ENCODE assay signal across 1 cellular context in the genomic region with DNA sequence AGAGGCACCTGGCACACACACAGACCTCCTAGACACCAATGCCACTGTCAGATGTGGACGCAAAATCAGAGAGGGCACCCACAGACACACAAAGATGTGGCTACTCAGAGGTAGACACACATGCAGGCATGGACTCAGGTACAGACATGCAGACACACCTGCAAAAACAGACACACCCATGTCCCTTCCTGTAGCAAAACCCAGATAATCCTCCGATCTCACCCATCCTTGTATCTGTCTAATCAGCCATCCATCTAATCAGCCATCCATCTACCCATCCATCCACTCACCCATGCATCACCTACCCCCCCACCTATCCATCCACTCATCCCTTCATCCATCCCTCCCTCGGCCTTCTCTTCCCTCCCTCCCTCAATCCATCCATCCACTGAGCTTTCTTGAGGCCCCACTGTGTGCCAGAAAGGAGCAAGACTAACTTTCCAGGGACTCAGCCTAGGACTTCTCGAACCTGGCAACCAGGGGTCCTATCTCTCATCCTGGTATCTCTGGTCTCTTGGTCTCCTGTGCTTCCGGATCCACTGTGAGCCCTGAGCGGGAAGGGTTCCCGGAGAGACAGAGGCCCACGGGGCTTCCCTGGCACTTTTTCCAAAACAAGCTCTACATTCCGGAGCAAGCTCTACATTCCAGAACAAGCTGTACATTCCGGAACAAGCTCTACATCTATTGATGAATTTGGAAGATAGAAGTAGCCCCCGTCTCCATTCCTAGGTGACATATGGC.
A peak's percentile ranks its signal among the peaks of the same experiment; 100 is the strongest.
TF ChIP-seq lines count a peak whose summit lies in the region.

No MANE protein-coding gene starts in this region.

TF ChIP-seq in HepG2, 621 proteins besides CTCF, POLR2A, EP300 and RAD21:
- TF ChIP-seq, protein P1, sequence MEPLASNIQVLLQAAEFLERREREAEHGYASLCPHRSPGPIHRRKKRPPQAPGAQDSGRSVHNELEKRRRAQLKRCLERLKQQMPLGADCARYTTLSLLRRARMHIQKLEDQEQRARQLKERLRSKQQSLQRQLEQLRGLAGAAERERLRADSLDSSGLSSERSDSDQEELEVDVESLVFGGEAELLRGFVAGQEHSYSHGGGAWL (CRISPR knock-in tag; IDR thresholded peaks at IDR 0.05) = no peak
- TF ChIP-seq, protein P2, sequence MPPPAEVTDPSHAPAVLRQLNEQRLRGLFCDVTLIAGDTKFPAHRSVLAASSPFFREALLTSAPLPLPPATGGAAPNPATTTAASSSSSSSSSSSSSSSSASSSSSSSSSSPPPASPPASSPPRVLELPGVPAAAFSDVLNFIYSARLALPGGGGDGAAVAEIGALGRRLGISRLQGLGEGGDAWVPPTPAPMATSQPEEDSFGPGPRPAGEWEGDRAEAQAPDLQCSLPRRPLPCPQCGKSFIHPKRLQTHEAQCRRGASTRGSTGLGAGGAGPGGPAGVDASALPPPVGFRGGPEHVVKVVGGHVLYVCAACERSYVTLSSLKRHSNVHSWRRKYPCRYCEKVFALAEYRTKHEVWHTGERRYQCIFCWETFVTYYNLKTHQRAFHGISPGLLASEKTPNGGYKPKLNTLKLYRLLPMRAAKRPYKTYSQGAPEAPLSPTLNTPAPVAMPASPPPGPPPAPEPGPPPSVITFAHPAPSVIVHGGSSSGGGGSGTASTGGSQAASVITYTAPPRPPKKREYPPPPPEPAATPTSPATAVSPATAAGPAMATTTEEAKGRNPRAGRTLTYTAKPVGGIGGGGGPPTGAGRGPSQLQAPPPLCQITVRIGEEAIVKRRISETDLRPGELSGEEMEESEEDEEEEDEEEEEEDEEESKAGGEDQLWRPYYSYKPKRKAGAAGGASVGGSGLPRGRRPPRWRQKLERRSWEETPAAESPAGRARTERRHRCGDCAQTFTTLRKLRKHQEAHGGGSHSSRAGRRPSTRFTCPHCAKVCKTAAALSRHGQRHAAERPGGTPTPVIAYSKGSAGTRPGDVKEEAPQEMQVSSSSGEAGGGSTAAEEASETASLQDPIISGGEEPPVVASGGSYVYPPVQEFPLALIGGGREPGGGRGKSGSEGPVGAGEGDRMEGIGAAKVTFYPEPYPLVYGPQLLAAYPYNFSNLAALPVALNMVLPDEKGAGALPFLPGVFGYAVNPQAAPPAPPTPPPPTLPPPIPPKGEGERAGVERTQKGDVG (CRISPR knock-in tag; IDR thresholded peaks at IDR 0.05; ENCODE audit: borderline replicate concordance) = no peak
- 0 out of 2 replicates have a peak, but pooled peaks have one; percentile 72 for TF ChIP-seq ZKSCAN1 (IDR thresholded peaks at IDR 0.05; ENCODE audit: low read length)
- TF ChIP-seq, protein P3, sequence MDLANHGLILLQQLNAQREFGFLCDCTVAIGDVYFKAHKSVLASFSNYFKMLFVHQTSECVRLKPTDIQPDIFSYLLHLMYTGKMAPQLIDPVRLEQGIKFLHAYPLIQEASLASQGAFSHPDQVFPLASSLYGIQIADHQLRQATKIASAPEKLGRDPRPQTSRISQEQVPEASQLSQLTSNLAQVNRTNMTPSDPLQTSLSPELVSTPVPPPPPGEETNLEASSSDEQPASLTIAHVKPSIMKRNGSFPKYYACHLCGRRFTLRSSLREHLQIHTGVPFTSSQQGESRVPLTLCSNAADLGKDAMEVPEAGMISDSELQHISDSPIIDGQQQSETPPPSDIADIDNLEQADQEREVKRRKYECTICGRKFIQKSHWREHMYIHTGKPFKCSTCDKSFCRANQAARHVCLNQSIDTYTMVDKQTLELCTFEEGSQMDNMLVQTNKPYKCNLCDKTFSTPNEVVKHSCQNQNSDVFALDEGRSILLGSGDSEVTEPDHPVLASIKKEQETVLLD (CRISPR knock-in tag; IDR thresholded peaks at IDR 0.05; ENCODE audit: low read depth) = no peak
- peak; percentile 71 for TF ChIP-seq TEAD3 (CRISPR knock-in tag; optimal IDR thresholded peaks at IDR 0.05; ENCODE audit: borderline replicate concordance)
- TF ChIP-seq HIVEP1 (CRISPR knock-in tag; IDR thresholded peaks at IDR 0.05) = 0 out of 2 replicates have a peak, but pooled peaks have one; percentile 4
- TF ChIP-seq JUNB (CRISPR knock-in tag; IDR thresholded peaks at IDR 0.05; ENCODE audit: borderline replicate concordance) = peak; percentile 7; the same call in 1 of the 2 replicates
- 0 out of 2 replicates have a peak, but pooled peaks have one; percentile 14 for TF ChIP-seq GATAD2A (CRISPR knock-in tag; IDR thresholded peaks at IDR 0.05)
- 0 out of 2 replicates have a peak, but pooled peaks have one; percentile 11 for TF ChIP-seq ZNF317 (CRISPR knock-in tag; IDR thresholded peaks at IDR 0.05)
- TF ChIP-seq, protein P4, sequence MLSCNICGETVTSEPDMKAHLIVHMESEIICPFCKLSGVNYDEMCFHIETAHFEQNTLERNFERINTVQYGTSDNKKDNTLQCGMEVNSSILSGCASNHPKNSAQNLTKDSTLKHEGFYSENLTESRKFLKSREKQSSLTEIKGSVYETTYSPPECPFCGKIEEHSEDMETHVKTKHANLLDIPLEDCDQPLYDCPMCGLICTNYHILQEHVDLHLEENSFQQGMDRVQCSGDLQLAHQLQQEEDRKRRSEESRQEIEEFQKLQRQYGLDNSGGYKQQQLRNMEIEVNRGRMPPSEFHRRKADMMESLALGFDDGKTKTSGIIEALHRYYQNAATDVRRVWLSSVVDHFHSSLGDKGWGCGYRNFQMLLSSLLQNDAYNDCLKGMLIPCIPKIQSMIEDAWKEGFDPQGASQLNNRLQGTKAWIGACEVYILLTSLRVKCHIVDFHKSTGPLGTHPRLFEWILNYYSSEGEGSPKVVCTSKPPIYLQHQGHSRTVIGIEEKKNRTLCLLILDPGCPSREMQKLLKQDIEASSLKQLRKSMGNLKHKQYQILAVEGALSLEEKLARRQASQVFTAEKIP (CRISPR knock-in tag; IDR thresholded peaks at IDR 0.05; ENCODE audit: borderline replicate concordance) = no peak
- 0 out of 2 replicates have a peak, but pooled peaks have one; percentile 21 for TF ChIP-seq SALL1 (CRISPR knock-in tag; IDR thresholded peaks at IDR 0.05)
- no peak for TF ChIP-seq CCAR2 (optimal IDR thresholded peaks at IDR 0.05; ENCODE audit: low read depth, low read length)
- TF ChIP-seq NR2F2 (IDR thresholded peaks at IDR 0.05; ENCODE audit: borderline replicate concordance, low read depth) = no peak
- 0 out of 2 replicates have a peak, but pooled peaks have one; percentile 1 for TF ChIP-seq SRY (CRISPR knock-in tag; IDR thresholded peaks at IDR 0.05)
- TF ChIP-seq, protein P5, sequence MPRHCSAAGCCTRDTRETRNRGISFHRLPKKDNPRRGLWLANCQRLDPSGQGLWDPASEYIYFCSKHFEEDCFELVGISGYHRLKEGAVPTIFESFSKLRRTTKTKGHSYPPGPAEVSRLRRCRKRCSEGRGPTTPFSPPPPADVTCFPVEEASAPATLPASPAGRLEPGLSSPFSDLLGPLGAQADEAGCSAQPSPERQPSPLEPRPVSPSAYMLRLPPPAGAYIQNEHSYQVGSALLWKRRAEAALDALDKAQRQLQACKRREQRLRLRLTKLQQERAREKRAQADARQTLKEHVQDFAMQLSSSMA (CRISPR knock-in tag; IDR thresholded peaks at IDR 0.05) = no peak
- no peak for TF ChIP-seq RCOR2 (CRISPR knock-in tag; IDR thresholded peaks at IDR 0.05)
- TF ChIP-seq STAT5B (CRISPR knock-in tag; IDR thresholded peaks at IDR 0.05) = no peak
- no peak for TF ChIP-seq ZNF792 (CRISPR knock-in tag; IDR thresholded peaks at IDR 0.05)
